In the genomic region with DNA sequence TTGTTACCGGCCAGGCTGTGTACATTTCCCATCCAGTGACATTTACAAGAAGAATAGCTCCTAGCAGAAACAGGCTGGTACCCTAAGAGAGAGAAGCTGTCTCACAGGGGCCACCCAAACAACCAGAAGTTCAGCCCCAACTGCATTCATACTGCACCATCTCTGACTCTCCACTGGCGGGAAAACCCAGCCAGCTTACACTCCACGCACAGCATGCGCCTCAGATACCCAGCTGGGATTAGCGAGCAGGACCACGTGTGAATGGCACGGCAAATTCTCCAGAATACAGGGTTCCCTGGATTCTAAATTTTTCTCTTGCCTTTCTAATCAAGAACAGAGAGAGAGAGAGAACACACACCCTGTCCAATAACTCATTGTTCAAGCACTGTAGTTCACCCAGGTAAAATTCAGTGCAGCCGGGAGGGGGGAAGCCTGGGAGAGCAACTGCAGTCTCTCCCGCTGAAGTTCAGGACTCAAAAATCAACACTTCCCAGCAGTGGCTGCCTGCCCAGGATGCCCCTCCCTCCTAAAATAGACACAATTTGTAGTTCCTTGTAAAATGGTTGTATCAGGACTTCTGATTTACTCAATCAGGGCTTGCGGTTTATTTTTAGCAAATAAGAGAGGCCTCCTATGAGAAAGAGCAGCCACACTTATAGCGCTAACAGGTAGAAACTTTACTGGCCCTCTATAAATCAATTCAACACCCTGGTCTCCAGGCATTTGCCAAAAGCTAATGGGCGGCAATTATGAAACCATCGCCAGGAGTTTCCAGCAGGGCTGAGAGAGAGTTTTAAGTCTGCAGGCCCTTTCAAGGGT, we compare ENCODE assay signal across 1 cellular context.
TF ChIP-seq lines count a peak whose summit lies in the region.

No MANE protein-coding gene starts in this region.

TF ChIP-seq in WTC11, 78 proteins besides CTCF, POLR2A, EP300 and RAD21 (continued from another document):
- TF ChIP-seq, protein P1, sequence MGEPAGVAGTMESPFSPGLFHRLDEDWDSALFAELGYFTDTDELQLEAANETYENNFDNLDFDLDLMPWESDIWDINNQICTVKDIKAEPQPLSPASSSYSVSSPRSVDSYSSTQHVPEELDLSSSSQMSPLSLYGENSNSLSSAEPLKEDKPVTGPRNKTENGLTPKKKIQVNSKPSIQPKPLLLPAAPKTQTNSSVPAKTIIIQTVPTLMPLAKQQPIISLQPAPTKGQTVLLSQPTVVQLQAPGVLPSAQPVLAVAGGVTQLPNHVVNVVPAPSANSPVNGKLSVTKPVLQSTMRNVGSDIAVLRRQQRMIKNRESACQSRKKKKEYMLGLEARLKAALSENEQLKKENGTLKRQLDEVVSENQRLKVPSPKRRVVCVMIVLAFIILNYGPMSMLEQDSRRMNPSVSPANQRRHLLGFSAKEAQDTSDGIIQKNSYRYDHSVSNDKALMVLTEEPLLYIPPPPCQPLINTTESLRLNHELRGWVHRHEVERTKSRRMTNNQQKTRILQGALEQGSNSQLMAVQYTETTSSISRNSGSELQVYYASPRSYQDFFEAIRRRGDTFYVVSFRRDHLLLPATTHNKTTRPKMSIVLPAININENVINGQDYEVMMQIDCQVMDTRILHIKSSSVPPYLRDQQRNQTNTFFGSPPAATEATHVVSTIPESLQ (CRISPR knock-in tag; IDR thresholded peaks at IDR 0.05), result no peak
